8 cellular contexts compared by ENCODE assay signal in genomic region chr7:26398436-26399308, GRCh38.
DNase-seq lines count a peak whose midpoint lies in the region; ATAC-seq, FAIRE-seq and TF ChIP-seq lines count a peak whose summit lies in the region.

No MANE protein-coding gene starts in this region.

- no peak for TF ChIP-seq POLR2A in lower leg skin (IDR thresholded peaks at IDR 0.05)

- intact Hi-C loops in dorsolateral prefrontal cortex (cut with DNase I): loop anchor here in 1 of 2 donors (1.0 kb wide), 1 partner anchor 96 kb away; no protein-coding TSS in a partner anchor
- intact Hi-C loops in lower leg skin (cut with DNase I; ENCODE audit: low total_unique reads): no loop called here

- peak; percentile 100 for FAIRE-seq in GM18507 (lab: Jason Lieb, UNC)

- peak overlapping the region in 57 of 59 donors; percentile 17 to 96 (median 82) for H3K27ac ChIP-seq in dorsolateral prefrontal cortex

- ATAC-seq in HG02884 (IDR thresholded peaks at IDR 0.05; ENCODE audit: unreplicated experiment): peak; percentile 80

- WGBS in lower leg skin, 2 donors: 1% methylated on average over 68 to 79 of the region's 86 CpGs

- H3K4me3 ChIP-seq in dorsolateral prefrontal cortex: peak overlapping the region; percentile 45 to 79 (median 65)
- H3K4me3 ChIP-seq in lower leg skin (ENCODE audit: low read depth, poor library complexity, severe bottlenecking): peak overlapping the region; percentile 53

- TF ChIP-seq CTCF in dorsolateral prefrontal cortex (IDR thresholded peaks at IDR 0.05 in 54 of 56, conservative IDR thresholded peaks at IDR 0.05 in 2 of 56; ENCODE audit: low read depth in 1 of 56, partially characterized antibody in 56 of 56): peak in 2 of 56 donors; percentile 2
- TF ChIP-seq CTCF in lower leg skin (IDR thresholded peaks at IDR 0.05): no peak

- DNase-seq in AG08396 (ENCODE audit: low spot score): peak; percentile 68
- peak; percentile 68 for DNase-seq in GM18507 (ENCODE audit: extremely low spot score, insufficient read length, low read depth)
- DNase-seq in NCI-H1417 treated with DMSO at 0.1 percent for 48 hours (lab: John Stamatoyannopoulos, UW): peak; percentile 65
- peak; percentile 64 for DNase-seq in UCSD-AML1 (lab: John Stamatoyannopoulos, UW; ENCODE audit: unreplicated experiment)
- peak in 7 of 10 donors; percentile 25 to 72 (median 50) for DNase-seq in dorsolateral prefrontal cortex
- peak; percentile 52 to 89 for DNase-seq in lower leg skin (ENCODE audit: low spot score in 2 of 2)
- peak; percentile 12 to 31 for DNase-seq in stimulated activated CD4-positive, alpha-beta T cell treated with anti-CD3 and anti-CD28 coated beads, Interleukin-4, amount 100 ng/mL, for 4 hours

- peaks cover 0 to 54% (median 0%) of the 10 kb centered on the region in 45 donors for H3K27me3 ChIP-seq in dorsolateral prefrontal cortex

Comparison
In these comparisons a context has a peak if more than half of its experiments do, and no peak if none do; other contexts are left out.
1. Peak in every context shown above with its lines: DNase-seq, ATAC-seq, H3K4me3 ChIP-seq and H3K27ac ChIP-seq.